In genomic region chr10:948347-948746, GRCh38 we compare ENCODE assay signal across 35 cellular contexts.
"Had no signal": no experiment of that assay in that cellular context is flagged by ENCODE, and none has a peak within 500 bp of the region (broad histone marks: within the 10 kb centered on the region; RNA-seq: fewer than 3 reads in every experiment).

No MANE protein-coding gene starts in this region.

- H3K9me3 ChIP-seq: MG63 had no signal

- H3K27ac ChIP-seq: KMS-11 had no signal

- H3K36me3 ChIP-seq: MG63 had no signal

- DNase-seq: Karpas-422, Kasumi-1, KG1, MG63, MM.1S, MV-4-11, NCI-H1048, NCI-H1092, NCI-H1092 treated with DMSO at 0.1 percent for 48 hours, NCI-H1105, NCI-H1105 treated with DMSO at 0.1 percent for 48 hours, NCI-H1417, NCI-H1417 treated with DMSO at 0.1 percent for 48 hours, NCI-H1436, NCI-H1436 treated with DMSO at 0.1 percent for 48 hours, NCI-H146, NCI-H1694, NCI-H1694 treated with DMSO at 0.1 percent for 48 hours, NCI-H187, NCI-H187 treated with DMSO at 0.1 percent for 48 hours, NCI-H1930, NCI-H2029, NCI-H2029 treated with DMSO at 0.1 percent for 48 hours, NCI-H2081, NCI-H2107, NCI-H2171, NCI-H2171 treated with DMSO at 0.1 percent for 48 hours, NCI-H2227 treated with DMSO at 0.1 percent for 48 hours, NCI-H226, NCI-H345, NCI-H446, NCI-H446 treated with DMSO at 0.1 percent for 48 hours, NCI-H510A, NCI-H510A treated with DMSO at 0.1 percent for 48 hours had no signal

- H3K4me3 ChIP-seq: MG63 had no signal

- H3K27me3 ChIP-seq: MG63 had no signal
